In the genomic region with DNA sequence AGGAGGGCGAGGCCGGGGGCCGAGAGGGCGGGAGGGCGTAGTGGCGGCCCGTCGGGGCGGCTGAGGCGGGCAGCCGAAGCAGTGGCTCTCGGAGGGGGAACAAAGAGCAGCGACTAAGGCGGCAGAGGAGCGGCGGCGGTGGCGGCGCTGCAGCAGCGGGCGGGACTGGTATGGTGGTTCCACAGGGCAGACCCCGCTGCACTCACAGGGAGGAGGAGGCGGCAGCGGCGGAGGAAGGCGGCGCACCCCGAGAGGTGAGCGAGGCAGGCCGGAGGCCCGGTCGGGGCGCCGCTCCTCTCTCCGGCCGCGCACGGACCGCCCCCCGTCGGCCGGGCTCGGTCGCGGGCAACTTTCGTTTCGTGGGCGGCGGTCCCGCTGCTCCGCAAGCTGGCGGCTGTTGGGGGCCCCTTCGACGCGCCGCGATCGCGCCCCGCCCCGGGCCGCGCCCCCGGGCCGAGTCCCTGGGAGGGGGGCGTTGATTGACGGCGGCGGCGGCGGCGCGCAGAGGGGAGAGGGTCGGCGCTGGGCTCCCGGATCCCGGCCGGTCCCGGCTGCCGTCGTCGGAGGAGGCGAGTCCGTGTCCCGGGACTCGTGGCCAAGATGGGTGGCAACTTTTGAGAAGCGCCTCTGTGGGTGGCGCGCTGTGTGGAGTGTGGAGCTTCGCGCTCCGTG, we compare ENCODE assay signal across 2 cellular contexts.
A peak's percentile ranks its signal among the peaks of the same experiment; 100 is the strongest.
TF ChIP-seq lines count a peak whose summit lies in the region.

No MANE protein-coding gene starts in this region.

TF ChIP-seq in SK-N-SH treated with all-trans-retinoic acid at 6 μM for 48 hours, 23 proteins besides CTCF, POLR2A, EP300 and RAD21 (continued from another document):
- TF ChIP-seq CREB5 (CRISPR knock-in tag; IDR thresholded peaks at IDR 0.05; ENCODE audit: low read depth) (no peak), ISL1 (CRISPR knock-in tag; IDR thresholded peaks at IDR 0.05) (no peak), OSR1 (CRISPR knock-in tag; IDR thresholded peaks at IDR 0.05) (no peak), ZFP3 (CRISPR knock-in tag; IDR thresholded peaks at IDR 0.05) (no peak)
- TF ChIP-seq, protein P1, sequence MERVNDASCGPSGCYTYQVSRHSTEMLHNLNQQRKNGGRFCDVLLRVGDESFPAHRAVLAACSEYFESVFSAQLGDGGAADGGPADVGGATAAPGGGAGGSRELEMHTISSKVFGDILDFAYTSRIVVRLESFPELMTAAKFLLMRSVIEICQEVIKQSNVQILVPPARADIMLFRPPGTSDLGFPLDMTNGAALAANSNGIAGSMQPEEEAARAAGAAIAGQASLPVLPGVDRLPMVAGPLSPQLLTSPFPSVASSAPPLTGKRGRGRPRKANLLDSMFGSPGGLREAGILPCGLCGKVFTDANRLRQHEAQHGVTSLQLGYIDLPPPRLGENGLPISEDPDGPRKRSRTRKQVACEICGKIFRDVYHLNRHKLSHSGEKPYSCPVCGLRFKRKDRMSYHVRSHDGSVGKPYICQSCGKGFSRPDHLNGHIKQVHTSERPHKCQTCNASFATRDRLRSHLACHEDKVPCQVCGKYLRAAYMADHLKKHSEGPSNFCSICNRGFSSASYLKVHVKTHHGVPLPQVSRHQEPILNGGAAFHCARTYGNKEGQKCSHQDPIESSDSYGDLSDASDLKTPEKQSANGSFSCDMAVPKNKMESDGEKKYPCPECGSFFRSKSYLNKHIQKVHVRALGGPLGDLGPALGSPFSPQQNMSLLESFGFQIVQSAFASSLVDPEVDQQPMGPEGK (CRISPR knock-in tag; IDR thresholded peaks at IDR 0.05; ENCODE audit: borderline replicate concordance), result no peak

TF ChIP-seq in GM12878, 131 proteins besides CTCF, POLR2A, EP300 and RAD21 (continued from another document):
- TF ChIP-seq, protein P2, sequence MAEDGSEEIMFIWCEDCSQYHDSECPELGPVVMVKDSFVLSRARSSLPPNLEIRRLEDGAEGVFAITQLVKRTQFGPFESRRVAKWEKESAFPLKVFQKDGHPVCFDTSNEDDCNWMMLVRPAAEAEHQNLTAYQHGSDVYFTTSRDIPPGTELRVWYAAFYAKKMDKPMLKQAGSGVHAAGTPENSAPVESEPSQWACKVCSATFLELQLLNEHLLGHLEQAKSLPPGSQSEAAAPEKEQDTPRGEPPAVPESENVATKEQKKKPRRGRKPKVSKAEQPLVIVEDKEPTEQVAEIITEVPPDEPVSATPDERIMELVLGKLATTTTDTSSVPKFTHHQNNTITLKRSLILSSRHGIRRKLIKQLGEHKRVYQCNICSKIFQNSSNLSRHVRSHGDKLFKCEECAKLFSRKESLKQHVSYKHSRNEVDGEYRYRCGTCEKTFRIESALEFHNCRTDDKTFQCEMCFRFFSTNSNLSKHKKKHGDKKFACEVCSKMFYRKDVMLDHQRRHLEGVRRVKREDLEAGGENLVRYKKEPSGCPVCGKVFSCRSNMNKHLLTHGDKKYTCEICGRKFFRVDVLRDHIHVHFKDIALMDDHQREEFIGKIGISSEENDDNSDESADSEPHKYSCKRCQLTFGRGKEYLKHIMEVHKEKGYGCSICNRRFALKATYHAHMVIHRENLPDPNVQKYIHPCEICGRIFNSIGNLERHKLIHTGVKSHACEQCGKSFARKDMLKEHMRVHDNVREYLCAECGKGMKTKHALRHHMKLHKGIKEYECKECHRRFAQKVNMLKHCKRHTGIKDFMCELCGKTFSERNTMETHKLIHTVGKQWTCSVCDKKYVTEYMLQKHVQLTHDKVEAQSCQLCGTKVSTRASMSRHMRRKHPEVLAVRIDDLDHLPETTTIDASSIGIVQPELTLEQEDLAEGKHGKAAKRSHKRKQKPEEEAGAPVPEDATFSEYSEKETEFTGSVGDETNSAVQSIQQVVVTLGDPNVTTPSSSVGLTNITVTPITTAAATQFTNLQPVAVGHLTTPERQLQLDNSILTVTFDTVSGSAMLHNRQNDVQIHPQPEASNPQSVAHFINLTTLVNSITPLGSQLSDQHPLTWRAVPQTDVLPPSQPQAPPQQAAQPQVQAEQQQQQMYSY (CRISPR knock-in tag; IDR thresholded peaks at IDR 0.05), result no peak
- TF ChIP-seq BACH1 (IDR thresholded peaks at IDR 0.05; ENCODE audit: borderline replicate concordance) (no peak; the same call in 1 of the 2 replicates), TCF12 (IDR thresholded peaks at IDR 0.05; ENCODE audit: low read depth, low read length) (peak; percentile 23; the same call in 1 of the 2 replicates), JUNB (IDR thresholded peaks at IDR 0.05) (no peak), IKZF1 (conservative IDR thresholded peaks at IDR 0.05) (peak; percentile 81), CBFB (IDR thresholded peaks at IDR 0.05; ENCODE audit: low read depth) (no peak), NR2F1 (conservative IDR thresholded peaks at IDR 0.05) (0 out of 2 replicates have a peak, but pooled peaks have one; percentile 26), LARP7 (IDR thresholded peaks at IDR 0.05) (peak; percentile 88), EGR1 (IDR thresholded peaks at IDR 0.05; ENCODE audit: borderline replicate concordance in 1 of 2, low read depth in 2 of 2, low read length in 2 of 2) (peak in 1 of 2 experiments; percentile 49; a peak in 1 of 3 replicates), ZBED1 (IDR thresholded peaks at IDR 0.05; ENCODE audit: borderline replicate concordance) (no peak), BMI1 (IDR thresholded peaks at IDR 0.05; ENCODE audit: borderline replicate concordance) (no peak), BHLHE40 (IDR thresholded peaks at IDR 0.05; ENCODE audit: borderline replicate concordance in 1 of 2, low read depth in 2 of 2, low read length in 1 of 2) (peak in 1 of 2 experiments; percentile 33; a peak in 2 of 4 replicates), PAX5 (IDR thresholded peaks at IDR 0.05; ENCODE audit: borderline replicate concordance, low read depth, low read length) (no peak), YBX1 (IDR thresholded peaks at IDR 0.05) (no peak), GATAD2B (conservative IDR thresholded peaks at IDR 0.05; ENCODE audit: low read depth) (peak; percentile 67; the same call in 1 of the 2 replicates), JUND (IDR thresholded peaks at IDR 0.05; ENCODE audit: low read depth, low read length) (no peak), MYB (IDR thresholded peaks at IDR 0.05; ENCODE audit: borderline replicate concordance, low read depth, low read length) (no peak), NR2C1 (IDR thresholded peaks at IDR 0.05) (no peak), POLR2AphosphoS5 (IDR thresholded peaks at IDR 0.05; ENCODE audit: low read length) (peak; percentile 22), KAT2A (conservative IDR thresholded peaks at IDR 0.05; ENCODE audit: control insufficient read depth, low read depth, low read length) (no peak), FOS (IDR thresholded peaks at IDR 0.05; ENCODE audit: borderline replicate concordance, extremely low read depth, insufficient read length) (no peak), SUPT20H (IDR thresholded peaks at IDR 0.05; ENCODE audit: borderline replicate concordance, control insufficient read depth, low read depth, low read length) (no peak), MYC (IDR thresholded peaks at IDR 0.05; ENCODE audit: insufficient read depth, insufficient read length, insufficient replicate concordance, low read length, severe bottlenecking) (no peak), EED (IDR thresholded peaks at IDR 0.05; ENCODE audit: low read depth) (no peak), RBBP5 (conservative IDR thresholded peaks at IDR 0.05) (no peak), POLR2AphosphoS2 (IDR thresholded peaks at IDR 0.05; ENCODE audit: low read depth, low read length) (0 out of 2 replicates have a peak, but pooled peaks have one; percentile 10), FOXK2 (IDR thresholded peaks at IDR 0.05) (no peak), NR2C2 (IDR thresholded peaks at IDR 0.05; ENCODE audit: borderline replicate concordance, control insufficient read depth, insufficient read length, low read depth) (no peak), ZNF622 (IDR thresholded peaks at IDR 0.05) (no peak), ZSCAN29 (IDR thresholded peaks at IDR 0.05) (no peak), PBX3 (IDR thresholded peaks at IDR 0.05; ENCODE audit: insufficient replicate concordance, low read depth, low read length) (peak; percentile 83), DPF2 (IDR thresholded peaks at IDR 0.05) (0 out of 2 replicates have a peak, but pooled peaks have one; percentile 66), TBL1XR1 (IDR thresholded peaks at IDR 0.05; ENCODE audit: low read depth, low read length) (no peak), RB1 (IDR thresholded peaks at IDR 0.05; ENCODE audit: borderline replicate concordance) (no peak), SMARCA5 (IDR thresholded peaks at IDR 0.05) (peak; percentile 60; the same call in 1 of the 2 replicates), IRF5 (IDR thresholded peaks at IDR 0.05; ENCODE audit: borderline replicate concordance) (no peak), MXI1 (IDR thresholded peaks at IDR 0.05; ENCODE audit: low read depth, low read length) (no peak), SMAD5 (IDR thresholded peaks at IDR 0.05; ENCODE audit: low read depth) (no peak), SIN3A (IDR thresholded peaks at IDR 0.05; ENCODE audit: low read depth, low read length) (0 out of 2 replicates have a peak, but pooled peaks have one; percentile 5), MEF2A (IDR thresholded peaks at IDR 0.05; ENCODE audit: insufficient read depth, low read depth, low read length) (no peak), ZNF217 (IDR thresholded peaks at IDR 0.05) (0 out of 2 replicates have a peak, but pooled peaks have one; percentile 20), HDGF (IDR thresholded peaks at IDR 0.05) (no peak), EZH2 (IDR thresholded peaks at IDR 0.05; ENCODE audit: borderline replicate concordance, control insufficient read depth, low read depth, low read length) (no peak)
- TF ChIP-seq, protein P3, sequence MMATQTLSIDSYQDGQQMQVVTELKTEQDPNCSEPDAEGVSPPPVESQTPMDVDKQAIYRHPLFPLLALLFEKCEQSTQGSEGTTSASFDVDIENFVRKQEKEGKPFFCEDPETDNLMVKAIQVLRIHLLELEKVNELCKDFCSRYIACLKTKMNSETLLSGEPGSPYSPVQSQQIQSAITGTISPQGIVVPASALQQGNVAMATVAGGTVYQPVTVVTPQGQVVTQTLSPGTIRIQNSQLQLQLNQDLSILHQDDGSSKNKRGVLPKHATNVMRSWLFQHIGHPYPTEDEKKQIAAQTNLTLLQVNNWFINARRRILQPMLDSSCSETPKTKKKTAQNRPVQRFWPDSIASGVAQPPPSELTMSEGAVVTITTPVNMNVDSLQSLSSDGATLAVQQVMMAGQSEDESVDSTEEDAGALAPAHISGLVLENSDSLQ (IDR thresholded peaks at IDR 0.05), result peak; percentile 89
- TF ChIP-seq, protein P4, sequence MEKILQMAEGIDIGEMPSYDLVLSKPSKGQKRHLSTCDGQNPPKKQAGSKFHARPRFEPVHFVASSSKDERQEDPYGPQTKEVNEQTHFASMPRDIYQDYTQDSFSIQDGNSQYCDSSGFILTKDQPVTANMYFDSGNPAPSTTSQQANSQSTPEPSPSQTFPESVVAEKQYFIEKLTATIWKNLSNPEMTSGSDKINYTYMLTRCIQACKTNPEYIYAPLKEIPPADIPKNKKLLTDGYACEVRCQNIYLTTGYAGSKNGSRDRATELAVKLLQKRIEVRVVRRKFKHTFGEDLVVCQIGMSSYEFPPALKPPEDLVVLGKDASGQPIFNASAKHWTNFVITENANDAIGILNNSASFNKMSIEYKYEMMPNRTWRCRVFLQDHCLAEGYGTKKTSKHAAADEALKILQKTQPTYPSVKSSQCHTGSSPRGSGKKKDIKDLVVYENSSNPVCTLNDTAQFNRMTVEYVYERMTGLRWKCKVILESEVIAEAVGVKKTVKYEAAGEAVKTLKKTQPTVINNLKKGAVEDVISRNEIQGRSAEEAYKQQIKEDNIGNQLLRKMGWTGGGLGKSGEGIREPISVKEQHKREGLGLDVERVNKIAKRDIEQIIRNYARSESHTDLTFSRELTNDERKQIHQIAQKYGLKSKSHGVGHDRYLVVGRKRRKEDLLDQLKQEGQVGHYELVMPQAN (conservative IDR thresholded peaks at IDR 0.05), result peak; percentile 59
- TF ChIP-seq, protein P5, sequence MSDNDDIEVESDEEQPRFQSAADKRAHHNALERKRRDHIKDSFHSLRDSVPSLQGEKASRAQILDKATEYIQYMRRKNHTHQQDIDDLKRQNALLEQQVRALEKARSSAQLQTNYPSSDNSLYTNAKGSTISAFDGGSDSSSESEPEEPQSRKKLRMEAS (IDR thresholded peaks at IDR 0.05; ENCODE audit: low read depth, low read length), result no peak
- TF ChIP-seq, protein P6, sequence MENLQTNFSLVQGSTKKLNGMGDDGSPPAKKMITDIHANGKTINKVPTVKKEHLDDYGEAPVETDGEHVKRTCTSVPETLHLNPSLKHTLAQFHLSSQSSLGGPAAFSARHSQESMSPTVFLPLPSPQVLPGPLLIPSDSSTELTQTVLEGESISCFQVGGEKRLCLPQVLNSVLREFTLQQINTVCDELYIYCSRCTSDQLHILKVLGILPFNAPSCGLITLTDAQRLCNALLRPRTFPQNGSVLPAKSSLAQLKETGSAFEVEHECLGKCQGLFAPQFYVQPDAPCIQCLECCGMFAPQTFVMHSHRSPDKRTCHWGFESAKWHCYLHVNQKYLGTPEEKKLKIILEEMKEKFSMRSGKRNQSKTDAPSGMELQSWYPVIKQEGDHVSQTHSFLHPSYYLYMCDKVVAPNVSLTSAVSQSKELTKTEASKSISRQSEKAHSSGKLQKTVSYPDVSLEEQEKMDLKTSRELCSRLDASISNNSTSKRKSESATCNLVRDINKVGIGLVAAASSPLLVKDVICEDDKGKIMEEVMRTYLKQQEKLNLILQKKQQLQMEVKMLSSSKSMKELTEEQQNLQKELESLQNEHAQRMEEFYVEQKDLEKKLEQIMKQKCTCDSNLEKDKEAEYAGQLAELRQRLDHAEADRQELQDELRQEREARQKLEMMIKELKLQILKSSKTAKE (IDR thresholded peaks at IDR 0.05; ENCODE audit: low read depth, poor library complexity, severe bottlenecking), result no peak
